In genomic region chr17:1644493-1645206, GRCh38 we compare ENCODE assay signal across 2 cellular contexts.
TF ChIP-seq lines count a peak whose summit lies in the region.

No MANE protein-coding gene starts in this region.

TF ChIP-seq in A549, 52 proteins besides CTCF, POLR2A, EP300 and RAD21:
- TF ChIP-seq BCL3 (IDR thresholded peaks at IDR 0.05) (no peak), HEYL (CRISPR knock-in tag; IDR thresholded peaks at IDR 0.05) (no peak), ATOH8 (CRISPR knock-in tag; IDR thresholded peaks at IDR 0.05; ENCODE audit: low read depth) (no peak), E2F6 (IDR thresholded peaks at IDR 0.05; ENCODE audit: borderline replicate concordance, low read depth) (no peak), ZNF302 (CRISPR knock-in tag; IDR thresholded peaks at IDR 0.05) (no peak), RCOR1 (IDR thresholded peaks at IDR 0.05; ENCODE audit: low read depth, low read length) (no peak), HES2 (IDR thresholded peaks at IDR 0.05) (no peak), PHF8 (IDR thresholded peaks at IDR 0.05; ENCODE audit: borderline replicate concordance, low read depth) (no peak), HOXA7 (CRISPR knock-in tag; IDR thresholded peaks at IDR 0.05) (no peak), SMC3 (IDR thresholded peaks at IDR 0.05) (no peak), POLR2AphosphoS2 (conservative IDR thresholded peaks at IDR 0.05; ENCODE audit: low read length) (no peak)

TF ChIP-seq in GM23338, 12 proteins besides CTCF, POLR2A, EP300 and RAD21 (continued from another document):
- no peak for TF ChIP-seq STAT1 (IDR thresholded peaks at IDR 0.05; ENCODE audit: unreplicated experiment)
TF ChIP-seq in GM23338: peak in this region for 0.
